10 cellular contexts compared by ENCODE assay signal in the genomic region with DNA sequence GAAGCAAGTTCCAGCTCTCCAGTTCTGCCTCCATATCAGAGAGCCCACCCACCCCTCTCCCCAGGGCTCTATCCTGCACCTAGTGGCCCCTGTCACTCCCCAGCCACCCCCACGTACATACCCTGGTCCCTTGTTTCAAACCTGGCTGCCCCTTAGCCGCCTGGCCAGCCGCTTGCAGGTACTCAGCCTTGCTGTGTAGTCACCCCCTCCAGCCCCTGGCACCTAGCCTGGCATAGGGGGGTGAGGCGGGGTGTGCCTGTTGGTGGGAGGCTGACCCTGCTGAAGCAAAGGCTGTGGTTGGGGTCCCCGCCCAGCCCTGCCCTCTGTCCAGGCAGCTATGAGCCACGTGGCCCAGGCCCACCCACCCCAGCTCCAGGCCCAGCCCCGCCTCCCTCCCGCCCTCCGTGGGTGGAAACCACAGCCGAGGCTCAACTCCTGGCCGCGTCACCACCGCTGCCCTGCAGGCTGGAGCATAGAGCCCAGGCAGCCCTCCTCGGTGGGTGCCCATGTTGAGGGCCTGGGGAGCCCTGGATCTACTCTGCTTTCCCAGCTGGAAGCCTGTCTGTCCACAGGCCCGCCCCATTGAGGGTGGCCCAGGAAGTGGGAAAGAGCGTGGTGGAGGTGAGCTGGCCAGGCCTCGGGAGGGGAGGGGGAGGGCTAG. TPM values are rescaled to one million over a fixed set of nuclear protein-coding genes. Genes with fewer than 3 reads are reported as not detected.
DNase-seq lines count a peak whose midpoint lies in the region; ATAC-seq and TF ChIP-seq lines count a peak whose summit lies in the region.
"Had no signal": no experiment of that assay in that cellular context is flagged by ENCODE, and none has a peak within 500 bp of the region (broad histone marks: within the 10 kb centered on the region; RNA-seq: fewer than 3 reads in every experiment).

No MANE protein-coding gene starts in this region.

- H3K9me3 ChIP-seq in esophagus squamous epithelium = no peaks in the 10 kb centered on the region
- H3K9me3 ChIP-seq in ovary = no peaks in the 10 kb centered on the region

- H3K27ac ChIP-seq in esophagus squamous epithelium (peak overlapping the region; percentile 46 to 89 (median 84)), ovary (no peak overlapping the region)

- TF ChIP-seq POLR2A in esophagus squamous epithelium (IDR thresholded peaks at IDR 0.05) (no peak), ovary (IDR thresholded peaks at IDR 0.05) (no peak)

- intact Hi-C loops in esophagus squamous epithelium (cut with DNase I) = no loop called here
- intact Hi-C loops in ovary (cut with DNase I) = no loop called here

- H3K36me3 ChIP-seq in esophagus squamous epithelium (no peaks in the 10 kb centered on the region), ovary (no peaks in the 10 kb centered on the region)

- no peak for ATAC-seq in HG02798 (IDR thresholded peaks at IDR 0.05; ENCODE audit: poor library complexity, unreplicated experiment)

- H3K4me1 ChIP-seq in esophagus squamous epithelium (peaks cover 49 to 99% (median 58%) of the 10 kb centered on the region in 3 donors), ovary (ENCODE audit: insufficient read depth) (peaks cover 39% of the 10 kb centered on the region)

- H3K4me3 ChIP-seq in esophagus squamous epithelium (peak overlapping the region in 2 of 4 donors; percentile 25 to 38), ovary (peak overlapping the region; percentile 8)

- no peak for TF ChIP-seq EP300 in ovary (IDR thresholded peaks at IDR 0.05)

- peak; percentile 77 for DNase-seq in AG20443 (ENCODE audit: low spot score)
- DNase-seq in HT1080 (ENCODE audit: low read depth) = peak; percentile 30
- no peak for DNase-seq in esophagus squamous epithelium (lab: John Stamatoyannopoulos, UW)
- DNase-seq in ovary = no peak
- DNase-seq in amniotic stem cell (lab: John Stamatoyannopoulos, UW) = no peak
- DNase-seq in NCI-H146 (lab: John Stamatoyannopoulos, UW) = no peak
- no peak for DNase-seq in GF-D8 (lab: John Stamatoyannopoulos, UW)
- DNase-seq: activated T-cell treated with anti-CD3 and anti-CD28 coated beads, Interleukin-2, amount 50 U/mL, for 72 hours; NK-92 treated with Interleukin-12 subunit alpha and Interleukin-12 subunit beta, amount 100 ng/mL, for 24 hours had no signal

- TF ChIP-seq CTCF in esophagus squamous epithelium (IDR thresholded peaks at IDR 0.05) (no peak), ovary (IDR thresholded peaks at IDR 0.05) (no peak)

- H3K27me3 ChIP-seq in esophagus squamous epithelium (no peaks in the 10 kb centered on the region), ovary (no peaks in the 10 kb centered on the region)

- 33 to 40% methylated on average over 1 of the region's 17 CpGs for WGBS in esophagus squamous epithelium, 2 donors
- 19 to 41% (median 24%) methylated on average over 6 to 17 of the region's 17 CpGs for WGBS in ovary, 3 donors

RNA-seq across cellular contexts. Expression of a gene that starts 30.8 kb away (rescaled TPM):
- 8.0 and 13.0 TPM in 2 replicates for total RNA-seq in HT1080 (2014; rRNA removed; shearing (Covaris generic))
- 64.1 and 66.0 TPM in 2 replicates for polyA plus RNA-seq in HT1080 (2015; cell fraction: cytosol; rRNA removed)
- 47.8 and 49.8 TPM in 2 replicates for polyA plus RNA-seq in HT1080 (2015; cell fraction: nucleus; rRNA removed)
- total RNA-seq in esophagus squamous epithelium = 10 to 100 TPM; 12.2 to 40.1 (median 18.3) TPM
- 10 to 100 TPM; 10.4 to 62.2 (median 35.4) TPM for total RNA-seq in ovary
- polyA plus RNA-seq in ovary = 10 to 100 TPM; 11.6 to 35.7 TPM

RNA-seq across cellular contexts. Expression of a gene that starts 40.4 kb away (rescaled TPM):
- 0.10 TPM in 1 of 2 replicates, not detected in the other for total RNA-seq in HT1080 (2014; rRNA removed; shearing (Covaris generic))
- 0.07 TPM in 1 of 2 replicates, not detected in the other for polyA plus RNA-seq in HT1080 (2015; cell fraction: cytosol; rRNA removed)
- polyA plus RNA-seq in HT1080 (2015; cell fraction: nucleus; rRNA removed) = 0.29 TPM in 1 of 2 replicates, not detected in the other
- total RNA-seq in esophagus squamous epithelium (100 to 1,000 TPM; 208 to 737 (median 262) TPM), ovary (1 to 10 TPM in 1 of 7 donors, under 1 TPM in 2, not detected in 4; 0.20 to 4.4 (median 0.22) TPM)
- under 1 TPM; 0.05 to 0.15 TPM for polyA plus RNA-seq in ovary
- total RNA-seq: activated T-cell treated with anti-CD3 and anti-CD28 coated beads, Interleukin-2, amount 50 U/mL, for 72 hours had no signal

RNA-seq across cellular contexts. Expression of a gene that starts 47.7 kb away (rescaled TPM):
- not detected in 2 replicates for total RNA-seq in HT1080 (2014; rRNA removed; shearing (Covaris generic))
- not detected in 2 replicates for polyA plus RNA-seq in HT1080 (2015; cell fraction: cytosol; rRNA removed)
- polyA plus RNA-seq in HT1080 (2015; cell fraction: nucleus; rRNA removed) = not detected in 2 replicates
- total RNA-seq in esophagus squamous epithelium (not detected), ovary (1 to 10 TPM in 2 of 7 donors, not detected in 5; 1.2 to 2.4 TPM)
- not detected for polyA plus RNA-seq in ovary
- total RNA-seq: activated T-cell treated with anti-CD3 and anti-CD28 coated beads, Interleukin-2, amount 50 U/mL, for 72 hours had no signal

Comparison
In these comparisons a context has a peak if more than half of its experiments do, and no peak if none do; other contexts are left out.
1. DNase-seq: peak in AG20443 (single experiment) and HT1080 (single experiment); none in esophagus squamous epithelium (single experiment), ovary (0 of 5), amniotic stem cell (single experiment), NCI-H146 (single experiment) and GF-D8 (single experiment).
2. H3K27ac ChIP-seq: peak in esophagus squamous epithelium (4 of 4); none in ovary (0 of 2).
3. RNA of a gene that starts 40.4 kb away (total RNA-seq): 208 to 737 TPM in esophagus squamous epithelium; 0.20 to 4.4 TPM in ovary and 0.10 TPM in HT1080; every median in the first group is over 10 times any median in the second.